In the genomic region with DNA sequence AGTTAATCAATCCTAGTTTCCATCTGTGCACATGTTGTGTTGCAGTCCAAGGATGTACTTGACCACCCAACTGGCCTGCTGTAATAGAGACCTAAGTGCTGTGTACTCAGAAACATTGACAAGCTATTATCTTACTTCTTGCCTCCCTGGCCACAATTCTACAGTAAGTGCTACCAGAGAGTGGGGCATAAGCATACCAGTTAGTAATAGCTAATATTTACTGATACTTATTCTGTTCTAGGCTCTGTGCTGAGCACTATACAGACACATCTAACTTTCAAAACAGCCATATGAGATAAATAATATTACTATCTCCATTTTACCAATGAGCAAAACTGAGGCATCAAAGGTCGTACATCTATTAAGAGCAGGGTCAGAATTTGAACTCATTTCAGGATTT, we compare ENCODE assay signal across 18 cellular contexts. TPM values are rescaled to one million over a fixed set of nuclear protein-coding genes. Genes with fewer than 3 reads are reported as not detected.
DNase-seq lines count a peak whose midpoint lies in the region; ATAC-seq, FAIRE-seq and TF ChIP-seq lines count a peak whose summit lies in the region.
"Had no signal": no experiment of that assay in that cellular context is flagged by ENCODE, and none has a peak within 500 bp of the region (broad histone marks: within the 10 kb centered on the region; RNA-seq: fewer than 3 reads in every experiment).

No MANE protein-coding gene starts in this region.

- RAD21 ChIA-PET in GM12878 (lab: Charles Lee; ENCODE audit: unreplicated experiment) = interaction anchor here (0.7 to 1.8 kb wide), 8 partner anchors 23 to 139 kb away, joined by 3 to 6 read pairs (median 3); no protein-coding TSS in a partner anchor

- H3K4me1 ChIP-seq in GM12878 (ENCODE audit: control insufficient read depth, insufficient read depth, low read length) (no peaks in the 10 kb centered on the region), mesodermal cell (ENCODE audit: control insufficient read depth, insufficient read depth, low read length, poor library complexity, severe bottlenecking) (no peaks in the 10 kb centered on the region), tibial artery (no peaks in the 10 kb centered on the region)
- H3K4me1 ChIP-seq: Peyer's patch, SJSA1 had no signal

- H3K27me3 ChIP-seq in GM12878 (replicated peaks in 1 of 2; ENCODE audit: control insufficient read depth in 2 of 2, insufficient read depth in 2 of 2, low read length in 1 of 2) = no peaks in the 10 kb centered on the region; a peak in 1 of 4 replicates
- no peaks in the 10 kb centered on the region for H3K27me3 ChIP-seq in tibial artery
- H3K27me3 ChIP-seq: Peyer's patch, SJSA1 had no signal

- TF ChIP-seq EP300 in GM12878 (IDR thresholded peaks at IDR 0.05; ENCODE audit: borderline replicate concordance in 1 of 2, control insufficient read depth in 1 of 2, low read depth in 2 of 2, low read length in 2 of 2) = no peak

- peak; percentile 35; the same call in 2 of the 3 replicates for ATAC-seq in GM12878
- no peak for ATAC-seq in stimulated activated effector memory CD8-positive, alpha-beta T cell treated with anti-CD3 and anti-CD28 coated beads, Interleukin-12 subunit alpha, Interleukin-12 subunit beta, amount 100 ng/mL, for 72 hours
- ATAC-seq in HG02840 (IDR thresholded peaks at IDR 0.05; ENCODE audit: low FRiP score, unreplicated experiment) = no peak
- no peak for ATAC-seq in natural killer cell

- peak overlapping the region; percentile 59 for H3K27ac Mint-ChIP-seq in stimulated activated effector memory CD8-positive, alpha-beta T cell treated with anti-CD3 and anti-CD28 coated beads, Interleukin-12 subunit alpha, Interleukin-12 subunit beta, amount 100 ng/mL, for 72 hours
- no peak overlapping the region for H3K27ac Mint-ChIP-seq in natural killer cell
- H3K27ac Mint-ChIP-seq: CD14-positive monocyte had no signal

- H3K4me1 Mint-ChIP-seq in stimulated activated effector memory CD8-positive, alpha-beta T cell treated with anti-CD3 and anti-CD28 coated beads, Interleukin-12 subunit alpha, Interleukin-12 subunit beta, amount 100 ng/mL, for 72 hours = peaks cover 8% of the 10 kb centered on the region
- peaks cover 0 to 8% of the 10 kb centered on the region in 2 donors for H3K4me1 Mint-ChIP-seq in natural killer cell
- H3K4me1 Mint-ChIP-seq: CD14-positive monocyte had no signal

- H4K20me1 ChIP-seq in GM12878 (ENCODE audit: control insufficient read depth, insufficient read depth) = no peaks in the 10 kb centered on the region

- H3K4me3 Mint-ChIP-seq in stimulated activated effector memory CD8-positive, alpha-beta T cell treated with anti-CD3 and anti-CD28 coated beads, Interleukin-12 subunit alpha, Interleukin-12 subunit beta, amount 100 ng/mL, for 72 hours = no peak overlapping the region
- no peak overlapping the region for H3K4me3 Mint-ChIP-seq in natural killer cell
- H3K4me3 Mint-ChIP-seq: CD14-positive monocyte had no signal

- CTCF ChIA-PET in GM12878 (lab: Yijun Ruan, JAX) = interaction anchor here (1.0 to 2.6 kb wide), 4 partner anchors 23 to 73 kb away, joined by 4 to 14 read pairs (median 4); no protein-coding TSS in a partner anchor

- H3K4me2 ChIP-seq in GM12878 (ENCODE audit: control insufficient read depth, insufficient read depth) = no peak overlapping the region

- BruUV-seq in GM12878 (replicated peaks; lab: Mats Ljungman, UMichigan) = no TSS peak

- H2AFZ ChIP-seq in GM12878 (ENCODE audit: control insufficient read depth, low read depth, low read length) = no peak overlapping the region

- intact Hi-C loops in GM12878 (cut with micrococcal nuclease; ENCODE audit: unreplicated experiment) (no loop called here), natural killer cell (cut with micrococcal nuclease) (no loop called here), tibial artery (cut with DNase I; ENCODE audit: low total_unique reads) (no loop called here)

- SMC1A ChIA-PET in GM12878 (lab: Charles Lee; ENCODE audit: uncharacterized antibody, unreplicated experiment) = interaction anchor here (0.6 to 1.9 kb wide), 9 partner anchors 20 to 142 kb away, joined by 3 to 7 read pairs (median 3); no protein-coding TSS in a partner anchor

- no peaks in the 10 kb centered on the region for H3K9me3 Mint-ChIP-seq in stimulated activated effector memory CD8-positive, alpha-beta T cell treated with anti-CD3 and anti-CD28 coated beads, Interleukin-12 subunit alpha, Interleukin-12 subunit beta, amount 100 ng/mL, for 72 hours
- H3K9me3 Mint-ChIP-seq in natural killer cell = no peaks in the 10 kb centered on the region

- H3K27me3 Mint-ChIP-seq in natural killer cell (ENCODE audit: low read depth in 2 of 2) = peaks cover 0 to 3% of the 10 kb centered on the region in 2 donors

- no peaks in the 10 kb centered on the region for H3K79me2 ChIP-seq in GM12878 (ENCODE audit: control insufficient read depth, insufficient read depth, low read length)

- H3K36me3 Mint-ChIP-seq in stimulated activated effector memory CD8-positive, alpha-beta T cell treated with anti-CD3 and anti-CD28 coated beads, Interleukin-12 subunit alpha, Interleukin-12 subunit beta, amount 100 ng/mL, for 72 hours = no peaks in the 10 kb centered on the region
- no peaks in the 10 kb centered on the region for H3K36me3 Mint-ChIP-seq in natural killer cell
- H3K36me3 Mint-ChIP-seq: CD14-positive monocyte had no signal

- in situ Hi-C loops in GM12878 (cut with MboI) = no loop called here

- no peak overlapping the region for H3K4me3 ChIP-seq in GM12878
- no peak overlapping the region for H3K4me3 ChIP-seq in mesodermal cell (ENCODE audit: extremely low read depth, insufficient read depth, low read length, poor library complexity, severe bottlenecking)
- no peak overlapping the region for H3K4me3 ChIP-seq in tibial artery
- H3K4me3 ChIP-seq: Peyer's patch, SJSA1 had no signal

- no peak for FAIRE-seq in GM12878 (lab: Jason Lieb, UNC)
- FAIRE-seq: H1 had no signal

- POLR2A ChIA-PET in GM12878 (lab: Charles Lee) = interaction anchor here (0.8 kb wide), 1 partner anchor 769 kb away, joined by 5 read pairs; no protein-coding TSS in a partner anchor

- peak; percentile 57 for DNase-seq in NCI-H1092 (lab: John Stamatoyannopoulos, UW)
- no peak for DNase-seq in GM12878 (ENCODE audit: low read depth, low spot score)
- DNase-seq in stimulated activated effector memory CD8-positive, alpha-beta T cell treated with anti-CD3 and anti-CD28 coated beads, Interleukin-12 subunit alpha, Interleukin-12 subunit beta, amount 100 ng/mL, for 72 hours (ENCODE audit: low spot score in 2 of 2) = no peak
- no peak for DNase-seq in natural killer cell
- no peak for DNase-seq in tibial artery
- DNase-seq: DMS79 treated with DMSO at 0.1 percent for 48 hours, NCI-H1048, NCI-H1694, NCI-H2081 treated with DMSO at 0.1 percent for 48 hours, NCI-H226, Peyer's patch had no signal

- H3K36me3 ChIP-seq in GM12878 (ENCODE audit: control insufficient read depth in 2 of 2, insufficient read depth in 2 of 2, low read length in 1 of 2) = no peaks in the 10 kb centered on the region
- H3K36me3 ChIP-seq in mesodermal cell (ENCODE audit: control insufficient read depth, insufficient read depth, low read length) = no peaks in the 10 kb centered on the region
- H3K36me3 ChIP-seq in tibial artery = no peaks in the 10 kb centered on the region
- H3K36me3 ChIP-seq: Peyer's patch, SJSA1 had no signal

- H3K9me3 ChIP-seq in GM12878 (replicated peaks; ENCODE audit: control insufficient read depth, insufficient read depth, low read length) (no peaks in the 10 kb centered on the region; the same call in 2 of the 3 replicates), mesodermal cell (ENCODE audit: control insufficient read depth, low read length) (peaks cover 4% of the 10 kb centered on the region), tibial artery (no peaks in the 10 kb centered on the region)
- H3K9me3 ChIP-seq: Peyer's patch, SJSA1 had no signal

- H3K27ac ChIP-seq in GM12878 (ENCODE audit: control insufficient read depth, insufficient read depth) = no peak overlapping the region
- peak overlapping the region; percentile 54 for H3K27ac ChIP-seq in mesodermal cell (ENCODE audit: low read depth, low read length, severe bottlenecking)
- no peak overlapping the region for H3K27ac ChIP-seq in tibial artery
- H3K27ac ChIP-seq: Peyer's patch, SJSA1 had no signal

- TF ChIP-seq CTCF in GM12878 (IDR thresholded peaks at IDR 0.05 in 2 of 3, conservative IDR thresholded peaks at IDR 0.05 in 1 of 3; ENCODE audit: control insufficient read depth in 2 of 3, extremely low read depth in 1 of 3, insufficient read depth in 1 of 3, low read depth in 3 of 3, low read length in 3 of 3) (no peak), natural killer cell (IDR thresholded peaks at IDR 0.05) (no peak), tibial artery (IDR thresholded peaks at IDR 0.05) (no peak)

- H3K9ac ChIP-seq in GM12878 (ENCODE audit: control insufficient read depth, insufficient read depth, low read length) = no peak overlapping the region

- TF ChIP-seq POLR2A in GM12878 (IDR thresholded peaks at IDR 0.05; ENCODE audit: low read depth, low read length) = no peak

- 83% methylated on average over 1 of the region's 1 CpG for WGBS in GM12878 (ENCODE audit: insufficient coverage, insufficient replicate concordance, low lambda C conversion rate, missing lambda C conversion rate)
- WGBS in mesodermal cell (ENCODE audit: insufficient coverage in 2 of 2), 2 experiments = no CpG with 5 or more reads among the region's 1 CpG

- no peak for TF ChIP-seq RAD21 in GM12878 (IDR thresholded peaks at IDR 0.05; ENCODE audit: insufficient read depth, low read depth, low read length)

RNA-seq across cellular contexts. Expression of a gene that starts 49.5 kb away (rescaled TPM):
- total RNA-seq in GM12878 (2013; cell fraction: nucleolus; rRNA removed) = 10.0 and 13.5 TPM in 2 replicates
- total RNA-seq in GM12878 (2014; rRNA removed) (15.3 and 19.2 TPM in 2 replicates), GM12878 (2014; rRNA removed; fragmentation: Illumina TruSeq; extraction: Trizol) (7.6 and 8.9 TPM in 2 replicates), GM12878 (2021) (10.8 and 11.9 TPM in 2 replicates), natural killer cell (10 to 100 TPM in 1 of 3 donors, 1 to 10 TPM in 2; 5.2 to 10.6 (median 6.8) TPM)
- polyA plus RNA-seq in GM12878 (2011; ENCODE audit: low read depth) = 3.2 TPM
- polyA plus RNA-seq in GM12878 (2011; rRNA removed) (5.3 and 8.2 TPM in 2 replicates), GM12878 (2014; fragmentation: Illumina TruSeq; extraction: Trizol) (12.0 and 15.4 TPM in 2 replicates), GM12878 (2014; fragmentation: Nextera tagmentation; extraction: Ambion mirVana) (10 to 100 TPM; 12.6 to 15.1 TPM), GM12878 (2014; rRNA removed) (8.2 and 8.4 TPM in 2 replicates), GM12878 (2016; fragmentation: Nextera tagmentation; extraction: Ambion mirVana) (1 to 10 TPM; 8.5 to 9.1 TPM)
- 3.7 and 6.6 TPM in 2 replicates for polyA plus RNA-seq in GM12878 (2011; cell fraction: cytosol; rRNA removed)
- polyA plus RNA-seq in GM12878 (2011; cell fraction: nucleus; rRNA removed) = 8.1 and 10.7 TPM in 2 replicates
- 2.1 and 2.4 TPM in 2 replicates for polyA plus RNA-seq in GM12878 (2012)
- 5.9 TPM in 2 replicates for polyA minus RNA-seq in GM12878 (2011; rRNA and poly(A)+ RNA removed)
- 0.53 and 5.4 TPM in 2 replicates for polyA minus RNA-seq in GM12878 (2011; cell fraction: cytosol; rRNA and poly(A)+ RNA removed)
- 2.5 and 6.7 TPM in 2 replicates for polyA minus RNA-seq in GM12878 (2011; cell fraction: nucleus; rRNA and poly(A)+ RNA removed)
- polyA plus RNA-seq in mesodermal cell (2013, experiment 1 of 2) = 3.5 TPM
- polyA plus RNA-seq in mesodermal cell (2013, experiment 2 of 2) = 2.5 TPM

RNA-seq across cellular contexts. Expression of a gene that starts 55.7 kb away (rescaled TPM):
- 0.21 and 0.51 TPM in 2 replicates for total RNA-seq in GM12878 (2013; cell fraction: nucleolus; rRNA removed)
- total RNA-seq in GM12878 (2014; rRNA removed) = 0.16 and 0.62 TPM in 2 replicates
- 0.36 and 0.41 TPM in 2 replicates for total RNA-seq in GM12878 (2014; rRNA removed; fragmentation: Illumina TruSeq; extraction: Trizol)
- total RNA-seq in GM12878 (2021) = 0.31 and 0.35 TPM in 2 replicates
- not detected for polyA plus RNA-seq in GM12878 (2011; ENCODE audit: low read depth)
- polyA plus RNA-seq in GM12878 (2011; rRNA removed) = 0.40 and 0.43 TPM in 2 replicates
- 0.25 and 0.54 TPM in 2 replicates for polyA plus RNA-seq in GM12878 (2011; cell fraction: cytosol; rRNA removed)
- polyA plus RNA-seq in GM12878 (2011; cell fraction: nucleus; rRNA removed) = 0.21 and 0.42 TPM in 2 replicates
- 0.03 and 0.10 TPM in 2 replicates for polyA plus RNA-seq in GM12878 (2012)
- polyA plus RNA-seq in GM12878 (2014; fragmentation: Illumina TruSeq; extraction: Trizol) = 0.14 and 0.56 TPM in 2 replicates
- under 1 TPM; 0.07 to 0.18 TPM for polyA plus RNA-seq in GM12878 (2014; fragmentation: Nextera tagmentation; extraction: Ambion mirVana)
- polyA plus RNA-seq in GM12878 (2014; rRNA removed) = 0.22 and 0.52 TPM in 2 replicates
- under 1 TPM; 0.03 to 0.43 TPM for polyA plus RNA-seq in GM12878 (2016; fragmentation: Nextera tagmentation; extraction: Ambion mirVana)
- polyA minus RNA-seq in GM12878 (2011; rRNA and poly(A)+ RNA removed) = 0.26 and 1.5 TPM in 2 replicates
- 0.52 TPM in 1 of 2 replicates, not detected in the other for polyA minus RNA-seq in GM12878 (2011; cell fraction: cytosol; rRNA and poly(A)+ RNA removed)
- polyA minus RNA-seq in GM12878 (2011; cell fraction: nucleus; rRNA and poly(A)+ RNA removed) = 0.38 and 0.48 TPM in 2 replicates
- 0.88 TPM for polyA plus RNA-seq in mesodermal cell (2013, experiment 1 of 2)
- 0.56 TPM for polyA plus RNA-seq in mesodermal cell (2013, experiment 2 of 2)
- not detected for total RNA-seq in natural killer cell
- total RNA-seq: HT-29, M059J, Peyer's patch had no signal
- polyA plus RNA-seq: CD14-positive monocyte had no signal
